In genomic region chr2:218229239-218229638, GRCh38 we compare ENCODE assay signal across 8 cellular contexts. TPM values are rescaled to one million over a fixed set of nuclear protein-coding genes. Genes with fewer than 3 reads are reported as not detected.
A peak's percentile ranks its signal among the peaks of the same experiment; 100 is the strongest.
DNase-seq lines count a peak whose midpoint lies in the region; ATAC-seq and TF ChIP-seq lines count a peak whose summit lies in the region.

No MANE protein-coding gene starts in this region.

- TF ChIP-seq CTCF in AG09319 (IDR thresholded peaks at IDR 0.05; ENCODE audit: low read depth, low read length) (no peak), natural killer cell (IDR thresholded peaks at IDR 0.05) (no peak)

- H3K9me3 ChIP-seq in SK-N-MC (ENCODE audit: low read depth, low read length), result no peaks in the 10 kb centered on the region

- peaks cover 82% of the 10 kb centered on the region for H3K36me3 ChIP-seq in SK-N-MC (ENCODE audit: insufficient read depth, low read length)

- peaks cover 75 to 76% of the 10 kb centered on the region in 2 donors for H3K4me1 Mint-ChIP-seq in natural killer cell

- ATAC-seq in GM18909 (IDR thresholded peaks at IDR 0.05; ENCODE audit: poor library complexity, unreplicated experiment) (peak; percentile 73), HG03108 (IDR thresholded peaks at IDR 0.05; ENCODE audit: unreplicated experiment) (peak; percentile 90), natural killer cell (peak; percentile 63 to 84 (median 64))

- peaks cover 37% of the 10 kb centered on the region for H3K36me3 Mint-ChIP-seq in natural killer cell

- DNase-seq in AG09319 (ENCODE audit: extremely low read depth, low read depth) (peak; percentile 37), SK-N-MC (ENCODE audit: low read depth, low spot score) (peak; percentile 22), dermis microvascular lymphatic vessel endothelial cell (ENCODE audit: low read depth in 2 of 2) (peak; percentile 40 to 78), natural killer cell (no peak), NCI-H345 treated with DMSO at 0.1 percent for 48 hours (lab: John Stamatoyannopoulos, UW; ENCODE audit: unreplicated experiment) (no peak), OCI-M2 (lab: John Stamatoyannopoulos, UW; ENCODE audit: unreplicated experiment) (no peak)

- no peaks in the 10 kb centered on the region for H3K27me3 Mint-ChIP-seq in natural killer cell (ENCODE audit: low read depth in 2 of 2)

- H3K4me3 Mint-ChIP-seq in natural killer cell, result peak overlapping the region; percentile 84

- peak overlapping the region; percentile 83 for H3K27ac ChIP-seq in SK-N-MC

- H3K9ac ChIP-seq in SK-N-MC (ENCODE audit: insufficient read length), result peak overlapping the region; percentile 6

- peak overlapping the region; percentile 98 to 99 for H3K27ac Mint-ChIP-seq in natural killer cell

- intact Hi-C loops in natural killer cell (cut with micrococcal nuclease), result loop anchor here (1.0 kb wide), 2 partner anchors 12 to 43 kb away; partner anchors contain the start of gene ARPC2

- H3K9me3 Mint-ChIP-seq in natural killer cell, result no peaks in the 10 kb centered on the region

- no peak overlapping the region for H3K4me3 ChIP-seq in SK-N-MC

RNA-seq across cellular contexts. Expression of gene ARPC2, which starts 12.2 kb away (rescaled TPM):
- total RNA-seq in dermis microvascular lymphatic vessel endothelial cell, result 256 and 269 TPM in 2 replicates
- 100 to 1,000 TPM; 824 to 880 (median 830) TPM for total RNA-seq in natural killer cell

RNA-seq across cellular contexts. Expression of gene GPBAR1, which starts 31.6 kb away (rescaled TPM):
- total RNA-seq in dermis microvascular lymphatic vessel endothelial cell, result 0.13 TPM in 1 of 2 replicates, not detected in the other
- 1 to 10 TPM; 1.4 to 3.3 (median 2.6) TPM for total RNA-seq in natural killer cell

RNA-seq across cellular contexts. Expression of gene AAMP, which starts 40.7 kb away (rescaled TPM):
- total RNA-seq in dermis microvascular lymphatic vessel endothelial cell (126 and 132 TPM in 2 replicates), natural killer cell (10 to 100 TPM; 52.5 to 61.6 (median 60.0) TPM)

RNA-seq across cellular contexts. Expression of gene PNKD, which starts 41.1 kb away (rescaled TPM):
- 19.8 and 26.9 TPM in 2 replicates for total RNA-seq in dermis microvascular lymphatic vessel endothelial cell
- total RNA-seq in natural killer cell, result 10 to 100 TPM; 18.8 to 21.3 (median 18.9) TPM

Comparison
In these comparisons a context has a peak if more than half of its experiments do, and no peak if none do; other contexts are left out.
1. DNase-seq: peak in AG09319 (single experiment), SK-N-MC (single experiment) and dermis microvascular lymphatic vessel endothelial cell (2 of 2); none in natural killer cell (single experiment), NCI-H345 treated with DMSO at 0.1 percent for 48 hours (single experiment) and OCI-M2 (single experiment).
2. Peak in every context shown above with its lines, with median percentiles within 50 percentile points of each other: ATAC-seq.